ENCODE assay signal across 13 cellular contexts in the genomic region with DNA sequence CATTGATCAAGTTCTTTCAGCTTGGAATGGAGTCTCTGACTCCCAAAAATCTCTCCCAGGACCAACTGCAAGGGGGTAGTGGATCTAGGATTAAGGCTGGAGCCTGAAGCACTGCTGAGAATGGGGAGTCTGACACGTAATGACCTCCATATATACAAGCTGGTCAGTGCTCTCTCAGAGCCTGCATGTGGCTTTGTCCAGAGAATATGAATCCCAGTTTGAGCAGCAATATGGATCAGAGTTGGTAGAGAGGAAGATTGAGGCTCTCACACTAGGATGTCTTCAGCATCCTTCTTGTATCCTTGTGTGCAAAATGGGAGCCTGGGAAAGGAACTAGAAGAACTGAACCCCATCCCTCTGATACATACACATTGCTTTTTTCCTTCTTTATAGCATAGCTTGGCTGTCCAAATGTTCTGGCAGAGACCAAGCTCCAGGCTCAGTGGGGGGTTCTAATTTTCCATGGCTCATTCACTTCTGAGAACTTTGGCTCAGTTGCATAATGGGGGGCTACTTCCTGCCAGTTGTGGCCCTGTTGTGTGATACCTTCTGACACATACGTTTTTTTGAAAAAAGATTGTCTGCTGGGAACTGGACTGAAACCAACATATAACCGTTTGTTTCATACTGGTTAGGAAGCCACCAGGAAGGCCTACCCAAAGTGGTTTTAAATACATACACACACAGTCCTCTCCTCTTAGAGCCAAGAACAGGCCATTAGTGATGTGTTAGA.
DNase-seq lines count a peak whose midpoint lies in the region; ATAC-seq and TF ChIP-seq lines count a peak whose summit lies in the region.
"Had no signal": no experiment of that assay in that cellular context is flagged by ENCODE, and none has a peak within 500 bp of the region (broad histone marks: within the 10 kb centered on the region; RNA-seq: fewer than 3 reads in every experiment).

No MANE protein-coding gene starts in this region.

- H3K27me3 Mint-ChIP-seq in CD4-positive, alpha-beta T cell: no peaks in the 10 kb centered on the region

- no peak for TF ChIP-seq RAD21 in Ishikawa (IDR thresholded peaks at IDR 0.05; ENCODE audit: low read depth)

- H3K9me3 ChIP-seq in CD4-positive, alpha-beta T cell (ENCODE audit: control insufficient read depth, low read length): no peaks in the 10 kb centered on the region
- H3K9me3 ChIP-seq in mucosa of stomach (ENCODE audit: control insufficient read depth, low read length): no peaks in the 10 kb centered on the region
- H3K9me3 ChIP-seq: left lung, ovary, thoracic aorta had no signal

- peaks cover 64% of the 10 kb centered on the region for H3K4me1 Mint-ChIP-seq in CD4-positive, alpha-beta T cell (ENCODE audit: low read depth)

- H3K27ac Mint-ChIP-seq in CD4-positive, alpha-beta T cell: peak overlapping the region; percentile 42

- no peaks in the 10 kb centered on the region for H3K36me3 ChIP-seq in mucosa of stomach (ENCODE audit: control insufficient read depth, insufficient read depth, low read length)
- H3K36me3 ChIP-seq: left lung, ovary, thoracic aorta had no signal

- CTCF ChIA-PET in CD4-positive, alpha-beta T cell (lab: Charles Lee): interaction anchor here (0.7 to 1.0 kb wide), 4 partner anchors 27 to 126 kb away, joined by 3 to 4 read pairs (median 3); no protein-coding TSS in a partner anchor

- peak overlapping the region; percentile 45 for H3K9ac ChIP-seq in mucosa of stomach (ENCODE audit: low read length)

- no peak overlapping the region for H3K4me3 ChIP-seq in astrocyte of the cerebellum (ENCODE audit: low read depth, low read length)
- H3K4me3 ChIP-seq in mucosa of stomach (ENCODE audit: low read length): no peak overlapping the region
- H3K4me3 ChIP-seq: left lung, ovary, thoracic aorta had no signal

- no peak overlapping the region for H3K4me3 Mint-ChIP-seq in CD4-positive, alpha-beta T cell

- peaks cover 4% of the 10 kb centered on the region for H3K36me3 Mint-ChIP-seq in CD4-positive, alpha-beta T cell (ENCODE audit: low read depth)

- H3K27ac ChIP-seq in CD4-positive, alpha-beta T cell (ENCODE audit: low read depth, low read length): no peak overlapping the region
- H3K27ac ChIP-seq: left lung, ovary had no signal

- no peak for ATAC-seq in CD4-positive, alpha-beta T cell (ENCODE audit: poor library complexity)
- no peak for ATAC-seq in HG03039 (IDR thresholded peaks at IDR 0.05; ENCODE audit: unreplicated experiment)
- ATAC-seq in esophagus mucosa: no peak

- H3K27me3 ChIP-seq in CD4-positive, alpha-beta T cell (ENCODE audit: control insufficient read depth, insufficient read depth, low read length): no peaks in the 10 kb centered on the region
- no peaks in the 10 kb centered on the region for H3K27me3 ChIP-seq in mucosa of stomach (ENCODE audit: control insufficient read depth, insufficient read depth, low read length)
- H3K27me3 ChIP-seq: left lung, ovary had no signal

- H3K9me3 Mint-ChIP-seq in CD4-positive, alpha-beta T cell: peaks cover 4% of the 10 kb centered on the region

- DNase-seq in CD4-positive, alpha-beta T cell: no peak
- DNase-seq in astrocyte of the cerebellum (ENCODE audit: low read depth) (peak; percentile 95), NOMO-1 treated with dmso at 0.1 percent for 144 hours (lab: John Stamatoyannopoulos, UW; ENCODE audit: unreplicated experiment) (no peak), C1 segment of cervical spinal cord (lab: John Stamatoyannopoulos, UW) (no peak)
- DNase-seq: left lung; NCI-H1105 treated with DMSO at 0.1 percent for 48 hours; NK-92 treated with Interleukin-12 subunit alpha and Interleukin-12 subunit beta, amount 100 ng/mL, for 24 hours; ovary had no signal

- POLR2A ChIA-PET in CD4-positive, alpha-beta T cell (lab: Charles Lee): interaction anchor here (1.0 to 1.6 kb wide), 4 partner anchors 26 to 149 kb away, joined by 3 to 6 read pairs (median 4); no protein-coding TSS in a partner anchor

- intact Hi-C loops in CD4-positive, alpha-beta T cell (cut with DNase I, micrococcal nuclease): no loop called here

- in situ Hi-C loops in astrocyte of the cerebellum (cut with HindIII; ENCODE audit: low sequenced_read_pairs): loop anchor here (5.0 kb wide), 2 partner anchors 53 to 78 kb away; no protein-coding TSS in a partner anchor

- peaks cover 43% of the 10 kb centered on the region for H3K4me1 ChIP-seq in mucosa of stomach (ENCODE audit: control insufficient read depth, insufficient read depth, low read length)

- TF ChIP-seq EP300 in Ishikawa (IDR thresholded peaks at IDR 0.05; ENCODE audit: borderline replicate concordance): peak; percentile 75; the same call in 1 of the 2 replicates

- no peak for TF ChIP-seq CTCF in CD4-positive, alpha-beta T cell (IDR thresholded peaks at IDR 0.05)
- TF ChIP-seq CTCF in astrocyte of the cerebellum (IDR thresholded peaks at IDR 0.05; ENCODE audit: low read depth, low read length, missing control alignments): no peak

TF ChIP-seq in Ishikawa, 13 proteins besides CTCF, POLR2A, EP300 and RAD21:
- TF ChIP-seq, protein P1, sequence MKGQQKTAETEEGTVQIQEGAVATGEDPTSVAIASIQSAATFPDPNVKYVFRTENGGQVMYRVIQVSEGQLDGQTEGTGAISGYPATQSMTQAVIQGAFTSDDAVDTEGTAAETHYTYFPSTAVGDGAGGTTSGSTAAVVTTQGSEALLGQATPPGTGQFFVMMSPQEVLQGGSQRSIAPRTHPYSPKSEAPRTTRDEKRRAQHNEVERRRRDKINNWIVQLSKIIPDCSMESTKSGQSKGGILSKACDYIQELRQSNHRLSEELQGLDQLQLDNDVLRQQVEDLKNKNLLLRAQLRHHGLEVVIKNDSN (IDR thresholded peaks at IDR 0.05): no peak
- TF ChIP-seq TAF1 (IDR thresholded peaks at IDR 0.05; ENCODE audit: low read depth) (no peak), NFIC (IDR thresholded peaks at IDR 0.05) (peak; percentile 90), TCF12 (IDR thresholded peaks at IDR 0.05; ENCODE audit: low read depth) (peak; percentile 82), CEBPB (IDR thresholded peaks at IDR 0.05) (peak; percentile 48; the same call in 1 of the 2 replicates), EGR1 (IDR thresholded peaks at IDR 0.05) (no peak), YY1 (IDR thresholded peaks at IDR 0.05; ENCODE audit: low read depth) (no peak), ZBTB7A (IDR thresholded peaks at IDR 0.05; ENCODE audit: low read depth) (no peak), FOXM1 (IDR thresholded peaks at IDR 0.05; ENCODE audit: borderline replicate concordance, low read depth) (peak; percentile 33; the same call in 1 of the 2 replicates), CREB1 (IDR thresholded peaks at IDR 0.05; ENCODE audit: low read depth) (no peak), TEAD4 (IDR thresholded peaks at IDR 0.05) (peak; percentile 49; the same call in 1 of the 2 replicates)
- TF ChIP-seq, protein P2, sequence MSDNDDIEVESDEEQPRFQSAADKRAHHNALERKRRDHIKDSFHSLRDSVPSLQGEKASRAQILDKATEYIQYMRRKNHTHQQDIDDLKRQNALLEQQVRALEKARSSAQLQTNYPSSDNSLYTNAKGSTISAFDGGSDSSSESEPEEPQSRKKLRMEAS (IDR thresholded peaks at IDR 0.05): no peak
- TF ChIP-seq, protein P3, sequence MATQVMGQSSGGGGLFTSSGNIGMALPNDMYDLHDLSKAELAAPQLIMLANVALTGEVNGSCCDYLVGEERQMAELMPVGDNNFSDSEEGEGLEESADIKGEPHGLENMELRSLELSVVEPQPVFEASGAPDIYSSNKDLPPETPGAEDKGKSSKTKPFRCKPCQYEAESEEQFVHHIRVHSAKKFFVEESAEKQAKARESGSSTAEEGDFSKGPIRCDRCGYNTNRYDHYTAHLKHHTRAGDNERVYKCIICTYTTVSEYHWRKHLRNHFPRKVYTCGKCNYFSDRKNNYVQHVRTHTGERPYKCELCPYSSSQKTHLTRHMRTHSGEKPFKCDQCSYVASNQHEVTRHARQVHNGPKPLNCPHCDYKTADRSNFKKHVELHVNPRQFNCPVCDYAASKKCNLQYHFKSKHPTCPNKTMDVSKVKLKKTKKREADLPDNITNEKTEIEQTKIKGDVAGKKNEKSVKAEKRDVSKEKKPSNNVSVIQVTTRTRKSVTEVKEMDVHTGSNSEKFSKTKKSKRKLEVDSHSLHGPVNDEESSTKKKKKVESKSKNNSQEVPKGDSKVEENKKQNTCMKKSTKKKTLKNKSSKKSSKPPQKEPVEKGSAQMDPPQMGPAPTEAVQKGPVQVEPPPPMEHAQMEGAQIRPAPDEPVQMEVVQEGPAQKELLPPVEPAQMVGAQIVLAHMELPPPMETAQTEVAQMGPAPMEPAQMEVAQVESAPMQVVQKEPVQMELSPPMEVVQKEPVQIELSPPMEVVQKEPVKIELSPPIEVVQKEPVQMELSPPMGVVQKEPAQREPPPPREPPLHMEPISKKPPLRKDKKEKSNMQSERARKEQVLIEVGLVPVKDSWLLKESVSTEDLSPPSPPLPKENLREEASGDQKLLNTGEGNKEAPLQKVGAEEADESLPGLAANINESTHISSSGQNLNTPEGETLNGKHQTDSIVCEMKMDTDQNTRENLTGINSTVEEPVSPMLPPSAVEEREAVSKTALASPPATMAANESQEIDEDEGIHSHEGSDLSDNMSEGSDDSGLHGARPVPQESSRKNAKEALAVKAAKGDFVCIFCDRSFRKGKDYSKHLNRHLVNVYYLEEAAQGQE (IDR thresholded peaks at IDR 0.05; ENCODE audit: low read depth): no peak
